8 cellular contexts compared by ENCODE assay signal in genomic region chr7:38105874-38106483, GRCh38.
DNase-seq lines count a peak whose midpoint lies in the region; ATAC-seq, FAIRE-seq and TF ChIP-seq lines count a peak whose summit lies in the region.

No MANE protein-coding gene starts in this region.

- no peak overlapping the region for H3K27ac Mint-ChIP-seq in CD14-positive monocyte

- no peak for TF ChIP-seq EP300 in tibial nerve (IDR thresholded peaks at IDR 0.05)

- no peak overlapping the region for H2AFZ ChIP-seq in OCI-LY1 (ENCODE audit: low read length)

- no peak overlapping the region for H3K4me3 Mint-ChIP-seq in CD14-positive monocyte

- H3K4me3 ChIP-seq in OCI-LY1 (ENCODE audit: low read depth, low read length, poor library complexity, severe bottlenecking) (no peak overlapping the region), cardiac fibroblast (replicated peaks in 1 of 2; ENCODE audit: low read depth in 2 of 2, low read length in 2 of 2) (no peak overlapping the region), tibial nerve (no peak overlapping the region)

- no peaks in the 10 kb centered on the region for H4K20me1 ChIP-seq in OCI-LY1 (ENCODE audit: insufficient read depth, low read length)

- ATAC-seq in left colon = peak; percentile 59
- ATAC-seq in HG03442 (IDR thresholded peaks at IDR 0.05; ENCODE audit: unreplicated experiment) = no peak

- H3F3A ChIP-seq in OCI-LY1 (ENCODE audit: insufficient read depth, low read length) = no peaks in the 10 kb centered on the region

- no peak for TF ChIP-seq POLR2A in tibial nerve (IDR thresholded peaks at IDR 0.05)

- H3K9me3 ChIP-seq in OCI-LY1 (ENCODE audit: low read length) = no peaks in the 10 kb centered on the region
- H3K9me3 ChIP-seq in tibial nerve = no peaks in the 10 kb centered on the region

- 29% methylated on average over 5 of the region's 5 CpGs for WGBS in tibial nerve, 2 donors

- H3K27me3 ChIP-seq in OCI-LY1 (ENCODE audit: insufficient read depth, low read length) = no peaks in the 10 kb centered on the region
- no peaks in the 10 kb centered on the region for H3K27me3 ChIP-seq in tibial nerve

- H3K4me2 ChIP-seq in OCI-LY1 (ENCODE audit: low read length) = no peak overlapping the region

- no peaks in the 10 kb centered on the region for H3K36me3 ChIP-seq in OCI-LY1 (ENCODE audit: insufficient read depth, low read length)
- no peaks in the 10 kb centered on the region for H3K36me3 ChIP-seq in tibial nerve

- H3K4me1 ChIP-seq in OCI-LY1 (ENCODE audit: insufficient read depth, low read length, severe bottlenecking) (no peaks in the 10 kb centered on the region), tibial nerve (peaks cover 0 to 11% (median 0%) of the 10 kb centered on the region in 4 donors)

- no peaks in the 10 kb centered on the region for H3K9me3 Mint-ChIP-seq in CD14-positive monocyte

- no peaks in the 10 kb centered on the region for H3K36me3 Mint-ChIP-seq in CD14-positive monocyte

- no peak overlapping the region for H3K9ac ChIP-seq in OCI-LY1 (ENCODE audit: low read length)

- peaks cover 6% of the 10 kb centered on the region for H3K4me1 Mint-ChIP-seq in CD14-positive monocyte

- intact Hi-C loops in CD14-positive monocyte (cut with micrococcal nuclease) = loop anchor here (2.0 to 5.0 kb wide), 4 partner anchors 116 to 269 kb away; no protein-coding TSS in a partner anchor
- intact Hi-C loops in left colon (cut with DNase I, micrococcal nuclease) = loop anchor here in 1 of 2 donors (2.0 to 10.0 kb wide), 2 partner anchors 117 to 201 kb away; no protein-coding TSS in a partner anchor

- no peaks in the 10 kb centered on the region for H3K79me2 ChIP-seq in OCI-LY1 (ENCODE audit: insufficient read depth, low read length)

- TF ChIP-seq CTCF in CD14-positive monocyte (IDR thresholded peaks at IDR 0.05) (peak; percentile 85), OCI-LY1 (IDR thresholded peaks at IDR 0.05; ENCODE audit: low read length) (peak; percentile 79), cardiac fibroblast (IDR thresholded peaks at IDR 0.05; ENCODE audit: low read depth, low read length) (peak; percentile 49), tibial nerve (IDR thresholded peaks at IDR 0.05) (peak; percentile 48 to 69 (median 63))

- peak; percentile 78 for FAIRE-seq in GM18507 (lab: Jason Lieb, UNC)

- DNase-seq in CD14-positive monocyte (ENCODE audit: low spot score) (no peak), GM18507 (ENCODE audit: extremely low spot score, insufficient read length, low read depth) (peak; percentile 15), HT1080 (ENCODE audit: low read depth) (peak; percentile 18), cardiac fibroblast (ENCODE audit: low read depth in 2 of 2) (peak; percentile 68 to 69), left colon (peak in 1 of 2 donors; percentile 12), tibial nerve (ENCODE audit: low spot score in 2 of 2) (no peak)

- H3K27ac ChIP-seq in OCI-LY1 (ENCODE audit: low read depth, low read length, poor library complexity, severe bottlenecking) (no peak overlapping the region), tibial nerve (no peak overlapping the region)

- H3K9me2 ChIP-seq in OCI-LY1 (ENCODE audit: low read depth, low read length) = no peaks in the 10 kb centered on the region

- H3K27me3 Mint-ChIP-seq in CD14-positive monocyte (ENCODE audit: low read depth in 3 of 3) = no peaks in the 10 kb centered on the region

Comparison
In these comparisons a context has a peak if more than half of its experiments do, and no peak if none do; other contexts are left out.
1. DNase-seq: peak in GM18507 (single experiment), HT1080 (single experiment) and cardiac fibroblast (2 of 2); none in CD14-positive monocyte (single experiment) and tibial nerve (0 of 2).
2. Peak in every context shown above with its lines, with median percentiles within 50 percentile points of each other: CTCF ChIP-seq.